8 cellular contexts compared by ENCODE assay signal in the genomic region with DNA sequence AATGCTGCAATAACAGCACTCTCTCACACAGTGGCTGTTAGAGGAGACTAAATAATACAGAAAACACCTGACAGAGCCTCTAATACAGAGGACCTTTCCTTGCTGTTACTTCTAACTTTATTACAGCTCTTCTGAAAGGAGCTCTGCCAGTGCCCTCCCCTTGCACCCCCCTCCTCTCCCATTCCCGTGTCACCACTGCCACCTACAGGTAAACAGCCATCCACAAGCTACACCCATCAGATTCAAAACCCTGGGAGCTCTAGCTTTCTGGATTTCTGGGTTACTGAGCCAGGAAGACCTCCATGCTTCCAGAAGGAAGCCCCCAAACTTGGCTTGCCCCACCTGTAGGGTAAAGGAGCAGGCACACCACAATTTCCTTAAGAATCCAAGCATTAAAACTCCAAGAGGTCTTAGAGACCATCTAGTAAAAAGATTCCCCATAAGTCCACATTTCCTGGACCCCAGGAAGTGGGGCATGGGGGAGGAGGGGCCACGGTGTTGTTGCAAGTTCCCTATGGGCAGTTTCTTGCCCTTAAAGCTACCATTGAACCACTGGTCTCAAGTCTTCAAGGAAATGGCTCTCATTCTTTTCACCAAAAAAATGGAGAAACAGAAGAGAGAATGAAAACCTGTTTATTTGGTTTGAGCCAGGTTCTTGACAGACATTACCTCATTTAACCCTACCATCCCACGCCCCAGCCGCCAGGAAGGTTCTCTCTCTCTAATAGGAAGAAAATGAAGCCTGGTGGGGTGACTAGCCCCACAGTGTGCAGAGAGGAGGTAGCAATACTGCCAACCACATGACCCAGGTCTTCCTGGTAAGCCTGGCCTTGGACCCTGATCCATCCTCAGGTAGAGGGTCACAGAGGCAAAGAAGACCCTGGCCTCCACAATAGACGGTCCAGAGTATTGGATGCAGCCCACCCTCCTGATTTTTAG. TPM values are rescaled to one million over a fixed set of nuclear protein-coding genes. Genes with fewer than 3 reads are reported as not detected.
DNase-seq lines count a peak whose midpoint lies in the region; ATAC-seq, FAIRE-seq and TF ChIP-seq lines count a peak whose summit lies in the region.

No MANE protein-coding gene starts in this region.

- TF ChIP-seq CTCF in A673 (conservative IDR thresholded peaks at IDR 0.05; ENCODE audit: low read depth, low read length) (peak; percentile 95), left lung (IDR thresholded peaks at IDR 0.05) (peak; percentile 67 to 71)

- CTCF ChIA-PET in A673 (lab: Charles Lee): interaction anchor here (0.5 to 1.4 kb wide), 24 partner anchors 9 to 423 kb away, joined by 3 to 15 read pairs (median 4); a partner anchor contains a TSS

- intact Hi-C loops in A673 (cut with micrococcal nuclease; ENCODE audit: unreplicated experiment): loop anchor here (2.0 to 10.0 kb wide), 4 partner anchors 107 to 565 kb away; a partner anchor contains a TSS
- intact Hi-C loops in left lung (cut with DNase I): no loop called here

- H3K27me3 ChIP-seq in A673 (replicated peaks; ENCODE audit: insufficient read depth, low read depth, low read length, poor library complexity): no peaks in the 10 kb centered on the region
- no peaks in the 10 kb centered on the region for H3K27me3 ChIP-seq in left lung

- H3K4me3 ChIP-seq in A673 (ENCODE audit: low read depth, low read length, poor library complexity, severe bottlenecking) (no peak overlapping the region), left lung (no peak overlapping the region)

- H3K4me1 ChIP-seq in A673 (ENCODE audit: insufficient read depth, low read length, poor library complexity, severe bottlenecking): peaks cover 33% of the 10 kb centered on the region
- peaks cover 20 to 47% of the 10 kb centered on the region in 2 donors for H3K4me1 ChIP-seq in left lung

- ATAC-seq in left lung (peak; percentile 81), HG03135 (IDR thresholded peaks at IDR 0.05; ENCODE audit: unreplicated experiment) (no peak)

- peak; percentile 77 for FAIRE-seq in GM18507 (lab: Jason Lieb, UNC)

- DNase-seq in A673 (ENCODE audit: low spot score) (peak; percentile 91), GM18507 (ENCODE audit: extremely low spot score, insufficient read length, low read depth) (peak; percentile 59), NCI-H226 (peak; percentile 64), left lung (peak in 1 of 2 donors; percentile 73)
- peak; percentile 56 to 70 for DNase-seq in activated CD4-positive, alpha-beta T cell treated with anti-CD3 and anti-CD28 coated beads for 4 hours
- DNase-seq in stimulated activated CD4-positive, alpha-beta T cell treated with anti-CD3 and anti-CD28 coated beads, TNF-alpha, amount 100 ng/mL, for 1 hour (ENCODE audit: low read depth in 3 of 3, low spot score in 1 of 3): peak; percentile 11 to 35 (median 29)

- H3K27ac ChIP-seq in A673 (ENCODE audit: low read depth, low read length, poor library complexity, severe bottlenecking) (peak overlapping the region; percentile 14), cingulate gyrus (ENCODE audit: low read depth, low read length) (peak overlapping the region; percentile 54), left lung (no peak overlapping the region)

- BruUV-seq in A673 (replicated peaks; lab: Mats Ljungman, UMichigan): no TSS peak

- H3K36me3 ChIP-seq in A673 (ENCODE audit: insufficient read depth, low read length, poor library complexity, severe bottlenecking) (no peaks in the 10 kb centered on the region), left lung (no peaks in the 10 kb centered on the region)

- POLR2A ChIA-PET in A673 (lab: Charles Lee; ENCODE audit: low non-redundant PET): no interaction called here

- H3K9me3 ChIP-seq in A673 (ENCODE audit: low read depth, low read length, poor library complexity, severe bottlenecking): no peaks in the 10 kb centered on the region
- no peaks in the 10 kb centered on the region for H3K9me3 ChIP-seq in left lung

RNA-seq across cellular contexts. Expression of a gene that starts 52.8 kb away (rescaled TPM):
- total RNA-seq in A673 (2021): 10.0 and 15.2 TPM in 2 replicates
- 10 to 100 TPM; 56.4 to 71.2 TPM for total RNA-seq in left lung

RNA-seq across cellular contexts. Expression of a gene that starts 53.2 kb away (rescaled TPM):
- total RNA-seq in A673 (2021): 1.0 and 2.0 TPM in 2 replicates
- 1 to 10 TPM; 3.6 to 7.6 TPM for total RNA-seq in left lung

Comparison
In these comparisons a context has a peak if more than half of its experiments do, and no peak if none do; other contexts are left out.
1. H3K27ac ChIP-seq: peak in A673 (single experiment) and cingulate gyrus (single experiment); none in left lung (0 of 2).